30 cellular contexts compared by ENCODE assay signal in the genomic region with DNA sequence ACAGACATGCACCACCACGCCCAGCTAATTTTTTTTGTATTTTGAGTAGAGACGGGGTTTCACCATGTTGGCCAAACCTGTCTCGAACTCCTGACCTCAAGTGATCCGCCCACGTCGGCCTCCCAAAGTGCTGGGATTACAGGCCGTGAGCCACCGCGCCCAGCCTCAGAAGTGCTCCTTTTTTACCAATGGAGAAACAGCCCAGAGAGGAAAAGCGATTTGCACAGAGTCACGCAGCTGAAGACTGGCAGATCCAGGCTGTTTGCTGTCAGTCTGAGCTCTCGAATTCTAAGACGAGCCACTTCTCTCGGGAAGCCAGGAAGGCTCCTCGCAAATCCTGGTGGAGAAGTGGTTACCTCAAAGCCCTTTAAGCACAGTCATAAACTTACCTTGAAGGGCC. TPM values are rescaled to one million over a fixed set of nuclear protein-coding genes. Genes with fewer than 3 reads are reported as not detected.
DNase-seq lines count a peak whose midpoint lies in the region; ATAC-seq, FAIRE-seq and TF ChIP-seq lines count a peak whose summit lies in the region.
"Had no signal": no experiment of that assay in that cellular context is flagged by ENCODE, and none has a peak within 500 bp of the region (broad histone marks: within the 10 kb centered on the region; RNA-seq: fewer than 3 reads in every experiment).

No MANE protein-coding gene starts in this region.

- no peak for ATAC-seq in body of pancreas
- ATAC-seq: activated naive CD8-positive, alpha-beta T cell treated with anti-CD3 and anti-CD28 coated beads, Interleukin-2, amount 50 U/mL, for 24 hours; mucosa of descending colon; right lobe of liver; SK-N-SH treated with all-trans-retinoic acid at 6 μM for 48 hours had no signal

- POLR2A ChIA-PET in MCF 10A (lab: Yijun Ruan, JAX), result no interaction called here

- H3F3A ChIP-seq in neural progenitor cell (ENCODE audit: low read depth), result peaks cover 20% of the 10 kb centered on the region

- BruUV-seq in MCF 10A (replicated peaks; lab: Mats Ljungman, UMichigan), result no TSS peak
- BruUV-seq in mammary epithelial cell (replicated peaks; lab: Mats Ljungman, UMichigan), result no TSS peak

- H4K20me1 ChIP-seq in mammary epithelial cell (ENCODE audit: insufficient read depth, low read length) (no peaks in the 10 kb centered on the region), neural progenitor cell (ENCODE audit: low read depth) (no peaks in the 10 kb centered on the region)

- H3K4me2 ChIP-seq in mammary epithelial cell (ENCODE audit: insufficient read depth, low read depth, low read length) (no peak overlapping the region), neural progenitor cell (no peak overlapping the region)

- H3K36me3 ChIP-seq in mammary epithelial cell (ENCODE audit: insufficient read depth, low read length) (no peaks in the 10 kb centered on the region), bronchial epithelial cell (ENCODE audit: control insufficient read depth, insufficient read depth, low read length) (no peaks in the 10 kb centered on the region), neural progenitor cell (no peaks in the 10 kb centered on the region), body of pancreas (replicated peaks in 1 of 2; ENCODE audit: insufficient read depth in 1 of 2, low read depth in 2 of 2) (no peaks in the 10 kb centered on the region)
- H3K36me3 ChIP-seq: HAP-1, right lobe of liver had no signal

- TF ChIP-seq CTCF in MCF 10A (IDR thresholded peaks at IDR 0.05; ENCODE audit: unreplicated experiment) (no peak), mammary epithelial cell (conservative IDR thresholded peaks at IDR 0.05 in 1 of 2, IDR thresholded peaks at IDR 0.05 in 1 of 2; ENCODE audit: extremely low read depth in 1 of 2, insufficient read depth in 1 of 2, low read depth in 1 of 2, low read length in 2 of 2) (no peak), bronchial epithelial cell (IDR thresholded peaks at IDR 0.05; ENCODE audit: insufficient read depth, low read length, severe bottlenecking) (no peak), neural progenitor cell (IDR thresholded peaks at IDR 0.05) (no peak), body of pancreas (IDR thresholded peaks at IDR 0.05) (no peak)

- no peak overlapping the region for H3K9ac ChIP-seq in mammary epithelial cell (ENCODE audit: insufficient read depth, low read length)
- H3K9ac ChIP-seq in neural progenitor cell, result no peak overlapping the region

- H3K27me3 ChIP-seq in mammary epithelial cell (ENCODE audit: insufficient read depth, low read length) (no peaks in the 10 kb centered on the region), bronchial epithelial cell (ENCODE audit: control insufficient read depth, insufficient read depth, low read length) (no peaks in the 10 kb centered on the region), neural progenitor cell (no peaks in the 10 kb centered on the region), body of pancreas (no peaks in the 10 kb centered on the region)
- H3K27me3 ChIP-seq: right lobe of liver had no signal

- 85% methylated on average over 7 of the region's 15 CpGs for WGBS in mammary epithelial cell (ENCODE audit: low coverage, missing lambda C conversion rate)
- 87 to 91% methylated on average over 15 of the region's 15 CpGs for WGBS in body of pancreas, 2 donors

- dilution Hi-C loops in mammary epithelial cell (cut with HindIII; ENCODE audit: low sequenced_read_pairs), result no loop called here

- intact Hi-C loops in MCF 10A (cut with micrococcal nuclease) (no loop called here), mammary epithelial cell (cut with micrococcal nuclease) (no loop called here), body of pancreas (cut with DNase I) (no loop called here)

- H3K79me2 ChIP-seq in mammary epithelial cell (ENCODE audit: insufficient read depth, low read length), result no peaks in the 10 kb centered on the region
- H3K79me2 ChIP-seq in neural progenitor cell (ENCODE audit: low read depth), result no peaks in the 10 kb centered on the region

- H3K27me3 Mint-ChIP-seq in MCF 10A (ENCODE audit: insufficient read depth, unreplicated experiment) (no peaks in the 10 kb centered on the region), neural progenitor cell (ENCODE audit: insufficient read depth, low read depth) (peaks cover 5% of the 10 kb centered on the region)
- H3K27me3 Mint-ChIP-seq: activated naive CD8-positive, alpha-beta T cell treated with anti-CD3 and anti-CD28 coated beads, Interleukin-2, amount 50 U/mL, for 24 hours; IgD-negative memory B cell had no signal

- H3K27ac ChIP-seq in mammary epithelial cell (ENCODE audit: insufficient read depth, low read depth, low read length) (no peak overlapping the region), neural progenitor cell (no peak overlapping the region), body of pancreas (no peak overlapping the region)
- H3K27ac ChIP-seq: dorsolateral prefrontal cortex, right lobe of liver had no signal

- peak overlapping the region; percentile 36 for H3K4me3 Mint-ChIP-seq in MCF 10A (ENCODE audit: unreplicated experiment)
- no peak overlapping the region for H3K4me3 Mint-ChIP-seq in neural progenitor cell
- H3K4me3 Mint-ChIP-seq: activated naive CD8-positive, alpha-beta T cell treated with anti-CD3 and anti-CD28 coated beads, Interleukin-2, amount 50 U/mL, for 24 hours; CD4-positive, CD25-positive, alpha-beta regulatory T cell; IgD-negative memory B cell; nephron had no signal

- H3K4me1 ChIP-seq in mammary epithelial cell (ENCODE audit: insufficient read depth, low read length) (no peaks in the 10 kb centered on the region), neural progenitor cell (peaks cover 17% of the 10 kb centered on the region), body of pancreas (peaks cover 4% of the 10 kb centered on the region)
- H3K4me1 ChIP-seq: HAP-1, right lobe of liver had no signal

- TF ChIP-seq POLR2A in body of pancreas (IDR thresholded peaks at IDR 0.05), result no peak

- DNase-seq in MCF 10A (ENCODE audit: unreplicated experiment) (peak; percentile 27), mammary epithelial cell (no peak), bronchial epithelial cell (ENCODE audit: low read depth) (peak; percentile 27), neural progenitor cell (ENCODE audit: low spot score) (no peak), epidermal melanocyte (ENCODE audit: insufficient read length, low spot score) (no peak), NCI-H2029 (lab: John Stamatoyannopoulos, UW) (no peak), body of pancreas (no peak), NCI-H345 treated with DMSO at 0.1 percent for 48 hours (lab: John Stamatoyannopoulos, UW; ENCODE audit: unreplicated experiment) (no peak)
- DNase-seq: 8988T; activated CD4-positive, alpha-beta T cell treated with anti-CD3 and anti-CD28 coated beads for 4 hours; activated gamma-delta T cell treated with Interleukin-2 at 50 U/mL for 16 hours; activated naive CD8-positive, alpha-beta T cell treated with anti-CD3 and anti-CD28 coated beads, Interleukin-2, amount 50 U/mL, for 24 hours; activated T-cell treated with anti-CD3 and anti-CD28 coated beads, Interleukin-2, amount 50 U/mL, for 1 hour; CD4-positive, CD25-positive, alpha-beta regulatory T cell; cerebellar nuclear complex; dorsolateral prefrontal cortex; kidney; NCI-H1048; NCI-H1694 treated with DMSO at 0.1 percent for 48 hours; NCI-H2227 treated with DMSO at 0.1 percent for 48 hours; right lobe of liver; stimulated activated CD4-positive, alpha-beta T cell treated with anti-CD3 and anti-CD28 coated beads, Interleukin-12 subunit alpha, Interleukin-12 subunit beta, amount 100 ng/mL, for 4 hours; stimulated activated CD4-positive, alpha-beta T cell treated with anti-CD3 and anti-CD28 coated beads, Interleukin-4, amount 100 ng/mL, for 1 hour; T-helper 2 cell had no signal

- H3K4me3 ChIP-seq in mammary epithelial cell (replicated peaks in 1 of 3; ENCODE audit: insufficient read depth in 1 of 3, low read depth in 2 of 3, low read length in 3 of 3) (no peak overlapping the region), bronchial epithelial cell (ENCODE audit: low read depth, low read length) (no peak overlapping the region), neural progenitor cell (no peak overlapping the region), body of pancreas (no peak overlapping the region)
- H3K4me3 ChIP-seq: dorsolateral prefrontal cortex, HAP-1, mucosa of descending colon, right lobe of liver had no signal

- peaks cover 28% of the 10 kb centered on the region for H3K4me1 Mint-ChIP-seq in MCF 10A (ENCODE audit: insufficient read depth, unreplicated experiment)
- H3K4me1 Mint-ChIP-seq in neural progenitor cell, result peaks cover 48% of the 10 kb centered on the region
- H3K4me1 Mint-ChIP-seq: activated naive CD8-positive, alpha-beta T cell treated with anti-CD3 and anti-CD28 coated beads, Interleukin-2, amount 50 U/mL, for 24 hours; CD4-positive, CD25-positive, alpha-beta regulatory T cell; IgD-negative memory B cell; nephron had no signal

- in situ Hi-C loops in mammary epithelial cell (cut with MboI; ENCODE audit: low sequenced_read_pairs in 2 of 2), result no loop called here

- no peak for FAIRE-seq in bronchial epithelial cell (lab: Jason Lieb, UNC)
- FAIRE-seq: GM12892, kidney had no signal

- H3K27ac Mint-ChIP-seq in MCF 10A (ENCODE audit: low read depth, unreplicated experiment) (peak overlapping the region; percentile 75), neural progenitor cell (peak overlapping the region; percentile 76)
- H3K27ac Mint-ChIP-seq: activated naive CD8-positive, alpha-beta T cell treated with anti-CD3 and anti-CD28 coated beads, Interleukin-2, amount 50 U/mL, for 24 hours; nephron had no signal

- no peak overlapping the region for H2AFZ ChIP-seq in mammary epithelial cell (ENCODE audit: low read depth, low read length)
- no peak overlapping the region for H2AFZ ChIP-seq in neural progenitor cell (replicated peaks)

- CTCF ChIA-PET in MCF 10A (lab: Yijun Ruan, JAX) (interaction anchor here (0.7 kb wide), 1 partner anchor 247 kb away, joined by 3 read pairs; no protein-coding TSS in a partner anchor), mammary epithelial cell (lab: Charles Lee; ENCODE audit: low non-redundant PET) (no interaction called here)

- H3K9me3 Mint-ChIP-seq in MCF 10A (ENCODE audit: unreplicated experiment), result peaks cover 10% of the 10 kb centered on the region
- peaks cover 20% of the 10 kb centered on the region for H3K9me3 Mint-ChIP-seq in neural progenitor cell
- H3K9me3 Mint-ChIP-seq: activated naive CD8-positive, alpha-beta T cell treated with anti-CD3 and anti-CD28 coated beads, Interleukin-2, amount 50 U/mL, for 24 hours had no signal

- H3K36me3 Mint-ChIP-seq in MCF 10A (ENCODE audit: insufficient read depth, unreplicated experiment) (no peaks in the 10 kb centered on the region), neural progenitor cell (peaks cover 3% of the 10 kb centered on the region)
- H3K36me3 Mint-ChIP-seq: CD4-positive, CD25-positive, alpha-beta regulatory T cell; IgD-negative memory B cell had no signal

- H3K9me3 ChIP-seq in mammary epithelial cell (replicated peaks; ENCODE audit: insufficient read depth, low read length) (peaks cover 11% of the 10 kb centered on the region), neural progenitor cell (ENCODE audit: low read depth) (no peaks in the 10 kb centered on the region), body of pancreas (no peaks in the 10 kb centered on the region)
- H3K9me3 ChIP-seq: HAP-1, mucosa of descending colon, right lobe of liver had no signal

RNA-seq across cellular contexts. Expression of a gene that starts 57.4 kb away (rescaled TPM):
- total RNA-seq in MCF 10A (2022), result 1.5 and 3.3 TPM in 2 replicates
- 10 to 100 TPM in 1 of 2 donors, 1 to 10 TPM in 1; 4.0 to 24.5 TPM for total RNA-seq in mammary epithelial cell
- polyA plus RNA-seq in mammary epithelial cell, result 0.12 TPM
- 0.10 TPM for polyA minus RNA-seq in mammary epithelial cell
- total RNA-seq in bronchial epithelial cell, result 0.26 and 0.51 TPM in 2 replicates
- 4.4 and 4.9 TPM in 2 replicates for total RNA-seq in neural progenitor cell (ENCODE audit: low replicate concordance)
- total RNA-seq in body of pancreas, result 10 to 100 TPM; 19.8 to 32.4 TPM
- polyA plus RNA-seq: CD4-positive, CD25-positive, alpha-beta regulatory T cell; IgD-negative memory B cell had no signal

Comparison
In these comparisons a context has a peak if more than half of its experiments do, and no peak if none do; other contexts are left out.
1. DNase-seq: peak in MCF 10A (single experiment) and bronchial epithelial cell (single experiment); none in mammary epithelial cell (single experiment), neural progenitor cell (single experiment), epidermal melanocyte (single experiment), NCI-H2029 (single experiment), body of pancreas (0 of 4) and NCI-H345 treated with DMSO at 0.1 percent for 48 hours (single experiment).